1 cellular context compared by ENCODE assay signal in genomic region chr14:77616454-77617229, GRCh38.
A peak's percentile ranks its signal among the peaks of the same experiment; 100 is the strongest.
TF ChIP-seq lines count a peak whose summit lies in the region.

Gene SPTLC2 (minus strand): TSS chr14:77616637. CDS start chr14:77616579, 58 bp downstream.

TF ChIP-seq in HepG2, 621 proteins besides CTCF, POLR2A, EP300 and RAD21 (continued from another document and continues in another):
- TF ChIP-seq ZNF800 (CRISPR knock-in tag; IDR thresholded peaks at IDR 0.05) = no peak
- TF ChIP-seq ZBTB37 (CRISPR knock-in tag; IDR thresholded peaks at IDR 0.05) = no peak
- no peak for TF ChIP-seq ZNF10 (CRISPR knock-in tag; IDR thresholded peaks at IDR 0.05; ENCODE audit: borderline replicate concordance, low read depth)
- peak; percentile 38 for TF ChIP-seq HDAC2 (CRISPR knock-in tag; IDR thresholded peaks at IDR 0.05)
- peak; percentile 54; the same call in 1 of the 2 replicates for TF ChIP-seq ARID5B (CRISPR knock-in tag; IDR thresholded peaks at IDR 0.05)
- peak; percentile 76 for TF ChIP-seq ZFX (CRISPR knock-in tag; IDR thresholded peaks at IDR 0.05; ENCODE audit: low read depth)
- TF ChIP-seq MEF2D (CRISPR knock-in tag; IDR thresholded peaks at IDR 0.05) = no peak
- TF ChIP-seq ZC3H4 (CRISPR knock-in tag; IDR thresholded peaks at IDR 0.05; ENCODE audit: borderline replicate concordance) = no peak
- TF ChIP-seq E2F2 (CRISPR knock-in tag; IDR thresholded peaks at IDR 0.05; ENCODE audit: borderline replicate concordance) = no peak
- TF ChIP-seq ZMAT3 (CRISPR knock-in tag; conservative IDR thresholded peaks at IDR 0.05) = peak; percentile 86; the same call in 1 of the 2 replicates
- TF ChIP-seq THAP8 (CRISPR knock-in tag; IDR thresholded peaks at IDR 0.05; ENCODE audit: borderline replicate concordance) = 0 out of 2 replicates have a peak, but pooled peaks have one; percentile 16
- TF ChIP-seq MYC (CRISPR knock-in tag; IDR thresholded peaks at IDR 0.05; ENCODE audit: borderline replicate concordance) = peak; percentile 57; the same call in 1 of the 2 replicates
- TF ChIP-seq ZNF564 (CRISPR knock-in tag; IDR thresholded peaks at IDR 0.05) = no peak
- TF ChIP-seq EEA1 (CRISPR knock-in tag; IDR thresholded peaks at IDR 0.05; ENCODE audit: borderline replicate concordance) = no peak
- 0 out of 2 replicates have a peak, but pooled peaks have one; percentile 31 for TF ChIP-seq NKX3-1 (CRISPR knock-in tag; IDR thresholded peaks at IDR 0.05)
- no peak for TF ChIP-seq ARNT (IDR thresholded peaks at IDR 0.05)
- TF ChIP-seq RXRA (CRISPR knock-in tag; IDR thresholded peaks at IDR 0.05) = peak; percentile 46; the same call in 1 of the 2 replicates
- peak; percentile 91 for TF ChIP-seq SAP130 (CRISPR knock-in tag; IDR thresholded peaks at IDR 0.05; ENCODE audit: low read depth)
- no peak for TF ChIP-seq REXO4 (CRISPR knock-in tag; IDR thresholded peaks at IDR 0.05; ENCODE audit: borderline replicate concordance)
- peak; percentile 82 for TF ChIP-seq KMT2B (CRISPR knock-in tag; IDR thresholded peaks at IDR 0.05)
- TF ChIP-seq ZNF230 (CRISPR knock-in tag; IDR thresholded peaks at IDR 0.05) = peak; percentile 49; the same call in 1 of the 2 replicates
- peak; percentile 16; the same call in 1 of the 2 replicates for TF ChIP-seq ZNF160 (CRISPR knock-in tag; IDR thresholded peaks at IDR 0.05)
- peak; percentile 44; the same call in 1 of the 2 replicates for TF ChIP-seq POGK (CRISPR knock-in tag; conservative IDR thresholded peaks at IDR 0.05)
- TF ChIP-seq ZNF3 (CRISPR knock-in tag; IDR thresholded peaks at IDR 0.05) = no peak
- TF ChIP-seq HCFC1 (IDR thresholded peaks at IDR 0.05; ENCODE audit: low read depth, low read length) = no peak
- TF ChIP-seq BHLHE40 (IDR thresholded peaks at IDR 0.05; ENCODE audit: low read length) = no peak
- TF ChIP-seq ZNF430 (CRISPR knock-in tag; IDR thresholded peaks at IDR 0.05) = peak; percentile 34; the same call in 1 of the 2 replicates
- TF ChIP-seq TIGD3 (CRISPR knock-in tag; IDR thresholded peaks at IDR 0.05; ENCODE audit: borderline replicate concordance) = no peak
- TF ChIP-seq NFYC (CRISPR knock-in tag; IDR thresholded peaks at IDR 0.05) = peak; percentile 98
- TF ChIP-seq ZBTB49 (CRISPR knock-in tag; IDR thresholded peaks at IDR 0.05; ENCODE audit: borderline replicate concordance) = no peak
- no peak for TF ChIP-seq ZBTB44 (CRISPR knock-in tag; IDR thresholded peaks at IDR 0.05)
- TF ChIP-seq ZNF776 (CRISPR knock-in tag; IDR thresholded peaks at IDR 0.05) = peak; percentile 64; the same call in 1 of the 2 replicates
- TF ChIP-seq CHCHD3 (CRISPR knock-in tag; IDR thresholded peaks at IDR 0.05) = no peak
- TF ChIP-seq HNF4G (IDR thresholded peaks at IDR 0.05; ENCODE audit: borderline replicate concordance, low read depth, low read length) = no peak
- peak; percentile 41; the same call in 1 of the 2 replicates for TF ChIP-seq HNF4G (CRISPR knock-in tag; IDR thresholded peaks at IDR 0.05; ENCODE audit: borderline replicate concordance, low read depth)
- TF ChIP-seq DRAP1 (CRISPR knock-in tag; IDR thresholded peaks at IDR 0.05) = peak; percentile 84
- TF ChIP-seq ZNF101 (CRISPR knock-in tag; IDR thresholded peaks at IDR 0.05; ENCODE audit: borderline replicate concordance, low read depth) = no peak
- no peak for TF ChIP-seq ZBTB46 (CRISPR knock-in tag; IDR thresholded peaks at IDR 0.05; ENCODE audit: borderline replicate concordance)
- no peak for TF ChIP-seq SAFB2 (CRISPR knock-in tag; IDR thresholded peaks at IDR 0.05; ENCODE audit: borderline replicate concordance, low read depth)
